ENCODE assay signal across 8 cellular contexts in the genomic region with DNA sequence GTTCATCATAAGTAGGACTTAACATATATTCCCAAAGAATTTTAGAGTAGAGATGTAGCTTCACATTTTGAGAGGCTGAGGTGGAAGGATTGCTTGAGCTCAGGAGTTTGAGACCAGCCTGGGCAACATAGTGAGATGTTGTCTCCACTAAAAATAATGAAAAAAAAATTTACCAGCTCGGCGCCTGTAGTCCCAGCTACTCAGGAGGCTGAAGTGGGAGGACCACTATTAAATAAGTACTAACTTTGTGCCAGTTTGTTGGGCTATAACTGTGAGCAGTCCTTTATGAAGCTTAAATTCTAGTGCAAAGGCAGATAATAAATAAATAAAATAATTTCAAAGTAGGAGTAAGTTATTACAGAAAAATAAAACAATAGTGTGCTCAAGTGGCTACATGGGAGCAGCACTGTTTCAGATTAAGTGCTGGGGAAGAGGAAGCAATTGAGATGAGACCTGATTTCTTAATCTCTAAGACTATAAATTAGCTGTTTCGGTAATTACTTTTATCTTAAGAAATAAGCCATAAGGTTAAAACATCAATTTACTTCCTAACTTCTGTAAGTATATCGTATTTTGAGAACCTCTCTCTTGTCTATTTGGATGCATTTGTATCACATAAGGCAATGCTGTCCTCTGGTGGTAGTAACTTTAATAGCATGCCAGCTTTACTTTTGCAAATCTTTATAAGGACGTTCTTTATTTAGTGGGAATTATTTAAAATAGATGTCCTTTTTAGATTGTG.
DNase-seq lines count a peak whose midpoint lies in the region; ATAC-seq and TF ChIP-seq lines count a peak whose summit lies in the region.

No MANE protein-coding gene starts in this region.

- WGBS in heart left ventricle, 4 donors = 37 to 43% (median 39%) methylated on average over 5 of the region's 5 CpGs

- TF ChIP-seq CTCF in CD14-positive monocyte (IDR thresholded peaks at IDR 0.05) (peak; percentile 98), GM12874 (IDR thresholded peaks at IDR 0.05; ENCODE audit: insufficient read depth, low read depth, low read length) (peak; percentile 71), heart left ventricle (IDR thresholded peaks at IDR 0.05) (peak; percentile 89 to 99 (median 96))

- no peak overlapping the region for H3K4me3 Mint-ChIP-seq in CD14-positive monocyte
- H3K4me3 Mint-ChIP-seq in activated naive CD8-positive, alpha-beta T cell treated with anti-CD3 and anti-CD28 coated beads, Interleukin-2, amount 50 U/mL, for 24 hours = no peak overlapping the region

- no peak overlapping the region for H3K27ac ChIP-seq in heart left ventricle

- H3K27me3 Mint-ChIP-seq in CD14-positive monocyte (ENCODE audit: low read depth in 3 of 3) = peaks cover 0 to 2% (median 0%) of the 10 kb centered on the region in 3 donors
- H3K27me3 Mint-ChIP-seq in activated naive CD8-positive, alpha-beta T cell treated with anti-CD3 and anti-CD28 coated beads, Interleukin-2, amount 50 U/mL, for 24 hours = no peaks in the 10 kb centered on the region

- no peaks in the 10 kb centered on the region for H3K4me1 Mint-ChIP-seq in CD14-positive monocyte
- peaks cover 6% of the 10 kb centered on the region for H3K4me1 Mint-ChIP-seq in activated naive CD8-positive, alpha-beta T cell treated with anti-CD3 and anti-CD28 coated beads, Interleukin-2, amount 50 U/mL, for 24 hours

- H3K36me3 Mint-ChIP-seq in CD14-positive monocyte = peaks cover 40 to 54% of the 10 kb centered on the region in 2 donors
- H3K36me3 Mint-ChIP-seq in activated naive CD8-positive, alpha-beta T cell treated with anti-CD3 and anti-CD28 coated beads, Interleukin-2, amount 50 U/mL, for 24 hours (ENCODE audit: low read depth) = peaks cover 10% of the 10 kb centered on the region

- ATAC-seq in HG02973 (IDR thresholded peaks at IDR 0.05; ENCODE audit: unreplicated experiment) (peak; percentile 54), heart left ventricle (peak in 3 of 4 donors; percentile 50 to 70 (median 54))
- no peak for ATAC-seq in activated naive CD8-positive, alpha-beta T cell treated with anti-CD3 and anti-CD28 coated beads, Interleukin-2, amount 50 U/mL, for 24 hours

- no peak for TF ChIP-seq POLR2A in heart left ventricle (IDR thresholded peaks at IDR 0.05)

- intact Hi-C loops in CD14-positive monocyte (cut with micrococcal nuclease) (no loop called here), heart left ventricle (cut with DNase I) (loop anchor here in 9 of 10 donors (2.0 to 10.0 kb wide), 7 partner anchors 99 to 1109 kb away; a partner anchor contains a TSS)

- H3K36me3 ChIP-seq in heart left ventricle = peaks cover 0 to 41% (median 24%) of the 10 kb centered on the region in 9 donors

- H3K4me1 ChIP-seq in heart left ventricle = peaks cover 0 to 7% (median 0%) of the 10 kb centered on the region in 12 donors

- H3K27ac Mint-ChIP-seq in CD14-positive monocyte = peak overlapping the region in 1 of 7 donors; percentile 24
- no peak overlapping the region for H3K27ac Mint-ChIP-seq in activated naive CD8-positive, alpha-beta T cell treated with anti-CD3 and anti-CD28 coated beads, Interleukin-2, amount 50 U/mL, for 24 hours

- no peak overlapping the region for H3K4me3 ChIP-seq in heart left ventricle

- H3K9me3 ChIP-seq in heart left ventricle = no peaks in the 10 kb centered on the region

- H3K9me3 Mint-ChIP-seq in CD14-positive monocyte = no peaks in the 10 kb centered on the region
- no peaks in the 10 kb centered on the region for H3K9me3 Mint-ChIP-seq in activated naive CD8-positive, alpha-beta T cell treated with anti-CD3 and anti-CD28 coated beads, Interleukin-2, amount 50 U/mL, for 24 hours

- H3K27me3 ChIP-seq in heart left ventricle = no peaks in the 10 kb centered on the region

- DNase-seq in CD14-positive monocyte (ENCODE audit: low spot score) (no peak), NCI-H2107 treated with DMSO at 0.1 percent for 48 hours (lab: John Stamatoyannopoulos, UW; ENCODE audit: unreplicated experiment) (peak; percentile 29), heart left ventricle (no peak), retina (peak; percentile 36), 8988T (no peak)
- DNase-seq in activated naive CD8-positive, alpha-beta T cell treated with anti-CD3 and anti-CD28 coated beads, Interleukin-2, amount 50 U/mL, for 24 hours = peak; percentile 7

Comparison
In these comparisons a context has a peak if more than half of its experiments do, and no peak if none do; other contexts are left out.
1. DNase-seq: peak in NCI-H2107 treated with DMSO at 0.1 percent for 48 hours (single experiment), activated naive CD8-positive, alpha-beta T cell treated with anti-CD3 and anti-CD28 coated beads, Interleukin-2, amount 50 U/mL, for 24 hours (single experiment) and retina (single experiment); none in CD14-positive monocyte (single experiment), heart left ventricle (0 of 5) and 8988T (single experiment).
2. intact Hi-C loops: an anchor here in heart left ventricle (2.0 to 10.0 kb wide); none called in CD14-positive monocyte.
3. Peak in every context shown above with its lines, with median percentiles within 50 percentile points of each other: CTCF ChIP-seq.